8 cellular contexts compared by ENCODE assay signal in genomic region chr14:101964297-101965144, GRCh38. TPM values are rescaled to one million over a fixed set of nuclear protein-coding genes. Genes with fewer than 3 reads are reported as not detected.
A peak's percentile ranks its signal among the peaks of the same experiment; 100 is the strongest.
DNase-seq lines count a peak whose midpoint lies in the region; ATAC-seq lines count a peak whose summit lies in the region.

TSS of gene DYNC1H1 (plus strand) at chr14:101964573. CDS start at chr14:101964692, 119 bp downstream.

- DNase-seq in C1 segment of cervical spinal cord (lab: John Stamatoyannopoulos, UW) (peak; percentile 37 to 98 (median 89)), NCI-H774 (lab: John Stamatoyannopoulos, UW) (peak; percentile 94), dedifferentiated amniotic fluid mesenchymal stem cell (ENCODE audit: extremely low spot score) (peak; percentile 82), left lobe of liver (ENCODE audit: low spot score) (peak; percentile 95)
- peak; percentile 63 to 78 for DNase-seq in activated CD4-positive, alpha-beta T cell treated with anti-CD3 and anti-CD28 coated beads, Interleukin-2, amount 50 U/mL, for 24 hours (ENCODE audit: low read depth in 1 of 2, low spot score in 1 of 2)
- DNase-seq in stimulated activated CD4-positive, alpha-beta T cell treated with anti-CD3 and anti-CD28 coated beads, Interleukin-1b, Interleukin-23, amount 100 ng/mL, for 48 hours, result peak; percentile 86

- peak; percentile 87 for ATAC-seq in GM19397 (IDR thresholded peaks at IDR 0.05; ENCODE audit: unreplicated experiment)
- peak; percentile 51 for ATAC-seq in HG03558 (IDR thresholded peaks at IDR 0.05; ENCODE audit: extremely low read depth, unreplicated experiment)
- ATAC-seq in left lobe of liver, result peak; percentile 90

RNA-seq across cellular contexts. Expression of gene DYNC1H1, which starts in this region (rescaled TPM):
- total RNA-seq in left lobe of liver, result 118 TPM

Comparison
In these comparisons a context has a peak if more than half of its experiments do, and no peak if none do; other contexts are left out.
1. Peak in every context shown above with its lines: DNase-seq and ATAC-seq.